In genomic region chrX:124346064-124346876, GRCh38 we compare ENCODE assay signal across 1 cellular context.
TF ChIP-seq lines count a peak whose summit lies in the region.

TSS of gene SH2D1A (plus strand) at chrX:124346563. CDS start at chrX:124346643, 80 bp downstream.

TF ChIP-seq in GM23338, 12 proteins besides CTCF, POLR2A, EP300 and RAD21 (continued from another document):
- TF ChIP-seq, protein P1, sequence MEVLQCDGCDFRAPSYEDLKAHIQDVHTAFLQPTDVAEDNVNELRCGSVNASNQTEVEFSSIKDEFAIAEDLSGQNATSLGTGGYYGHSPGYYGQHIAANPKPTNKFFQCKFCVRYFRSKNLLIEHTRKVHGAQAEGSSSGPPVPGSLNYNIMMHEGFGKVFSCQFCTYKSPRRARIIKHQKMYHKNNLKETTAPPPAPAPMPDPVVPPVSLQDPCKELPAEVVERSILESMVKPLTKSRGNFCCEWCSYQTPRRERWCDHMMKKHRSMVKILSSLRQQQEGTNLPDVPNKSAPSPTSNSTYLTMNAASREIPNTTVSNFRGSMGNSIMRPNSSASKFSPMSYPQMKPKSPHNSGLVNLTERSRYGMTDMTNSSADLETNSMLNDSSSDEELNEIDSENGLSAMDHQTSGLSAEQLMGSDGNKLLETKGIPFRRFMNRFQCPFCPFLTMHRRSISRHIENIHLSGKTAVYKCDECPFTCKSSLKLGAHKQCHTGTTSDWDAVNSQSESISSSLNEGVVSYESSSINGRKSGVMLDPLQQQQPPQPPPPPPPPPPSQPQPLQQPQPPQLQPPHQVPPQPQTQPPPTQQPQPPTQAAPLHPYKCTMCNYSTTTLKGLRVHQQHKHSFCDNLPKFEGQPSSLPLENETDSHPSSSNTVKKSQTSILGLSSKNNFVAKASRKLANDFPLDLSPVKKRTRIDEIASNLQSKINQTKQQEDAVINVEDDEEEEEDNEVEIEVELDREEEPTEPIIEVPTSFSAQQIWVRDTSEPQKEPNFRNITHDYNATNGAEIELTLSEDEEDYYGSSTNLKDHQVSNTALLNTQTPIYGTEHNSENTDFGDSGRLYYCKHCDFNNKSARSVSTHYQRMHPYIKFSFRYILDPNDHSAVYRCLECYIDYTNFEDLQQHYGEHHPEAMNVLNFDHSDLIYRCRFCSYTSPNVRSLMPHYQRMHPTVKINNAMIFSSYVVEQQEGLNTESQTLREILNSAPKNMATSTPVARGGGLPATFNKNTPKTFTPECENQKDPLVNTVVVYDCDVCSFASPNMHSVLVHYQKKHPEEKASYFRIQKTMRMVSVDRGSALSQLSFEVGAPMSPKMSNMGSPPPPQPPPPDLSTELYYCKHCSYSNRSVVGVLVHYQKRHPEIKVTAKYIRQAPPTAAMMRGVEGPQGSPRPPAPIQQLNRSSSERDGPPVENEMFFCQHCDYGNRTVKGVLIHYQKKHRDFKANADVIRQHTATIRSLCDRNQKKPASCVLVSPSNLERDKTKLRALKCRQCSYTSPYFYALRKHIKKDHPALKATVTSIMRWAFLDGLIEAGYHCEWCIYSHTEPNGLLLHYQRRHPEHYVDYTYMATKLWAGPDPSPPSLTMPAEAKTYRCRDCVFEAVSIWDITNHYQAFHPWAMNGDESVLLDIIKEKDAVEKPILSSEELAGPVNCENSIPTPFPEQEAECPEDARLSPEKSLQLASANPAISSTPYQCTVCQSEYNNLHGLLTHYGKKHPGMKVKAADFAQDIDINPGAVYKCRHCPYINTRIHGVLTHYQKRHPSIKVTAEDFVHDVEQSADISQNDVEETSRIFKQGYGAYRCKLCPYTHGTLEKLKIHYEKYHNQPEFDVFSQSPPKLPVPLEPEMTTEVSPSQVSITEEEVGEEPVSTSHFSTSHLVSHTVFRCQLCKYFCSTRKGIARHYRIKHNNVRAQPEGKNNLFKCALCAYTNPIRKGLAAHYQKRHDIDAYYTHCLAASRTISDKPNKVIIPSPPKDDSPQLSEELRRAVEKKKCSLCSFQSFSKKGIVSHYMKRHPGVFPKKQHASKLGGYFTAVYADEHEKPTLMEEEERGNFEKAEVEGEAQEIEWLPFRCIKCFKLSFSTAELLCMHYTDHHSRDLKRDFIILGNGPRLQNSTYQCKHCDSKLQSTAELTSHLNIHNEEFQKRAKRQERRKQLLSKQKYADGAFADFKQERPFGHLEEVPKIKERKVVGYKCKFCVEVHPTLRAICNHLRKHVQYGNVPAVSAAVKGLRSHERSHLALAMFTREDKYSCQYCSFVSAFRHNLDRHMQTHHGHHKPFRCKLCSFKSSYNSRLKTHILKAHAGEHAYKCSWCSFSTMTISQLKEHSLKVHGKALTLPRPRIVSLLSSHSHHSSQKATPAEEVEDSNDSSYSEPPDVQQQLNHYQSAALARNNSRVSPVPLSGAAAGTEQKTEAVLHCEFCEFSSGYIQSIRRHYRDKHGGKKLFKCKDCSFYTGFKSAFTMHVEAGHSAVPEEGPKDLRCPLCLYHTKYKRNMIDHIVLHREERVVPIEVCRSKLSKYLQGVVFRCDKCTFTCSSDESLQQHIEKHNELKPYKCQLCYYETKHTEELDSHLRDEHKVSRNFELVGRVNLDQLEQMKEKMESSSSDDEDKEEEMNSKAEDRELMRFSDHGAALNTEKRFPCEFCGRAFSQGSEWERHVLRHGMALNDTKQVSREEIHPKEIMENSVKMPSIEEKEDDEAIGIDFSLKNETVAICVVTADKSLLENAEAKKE (CRISPR knock-in tag; IDR thresholded peaks at IDR 0.05), result no peak
- TF ChIP-seq EZH2 (IDR thresholded peaks at IDR 0.05; ENCODE audit: low read depth, unreplicated experiment) (no peak), ZNF114 (CRISPR knock-in tag; IDR thresholded peaks at IDR 0.05) (no peak), REST (IDR thresholded peaks at IDR 0.05; ENCODE audit: unreplicated experiment) (no peak), ETS1 (IDR thresholded peaks at IDR 0.05) (no peak), EZH2phosphoT487 (IDR thresholded peaks at IDR 0.05; ENCODE audit: unreplicated experiment) (no peak), JUNB (IDR thresholded peaks at IDR 0.05; ENCODE audit: unreplicated experiment) (no peak), POLR2AphosphoS5 (IDR thresholded peaks at IDR 0.05; ENCODE audit: low read depth) (no peak), NANOG (IDR thresholded peaks at IDR 0.05; ENCODE audit: borderline replicate concordance) (no peak), CREB1 (CRISPR knock-in tag; IDR thresholded peaks at IDR 0.05; ENCODE audit: low read depth) (no peak)
